In genomic region chr1:17466359-17466758, GRCh38 we compare ENCODE assay signal across 19 cellular contexts. TPM values are rescaled to one million over a fixed set of nuclear protein-coding genes. Genes with fewer than 3 reads are reported as not detected.
DNase-seq lines count a peak whose midpoint lies in the region; ATAC-seq and TF ChIP-seq lines count a peak whose summit lies in the region.
"Had no signal": no experiment of that assay in that cellular context is flagged by ENCODE, and none has a peak within 500 bp of the region (broad histone marks: within the 10 kb centered on the region; RNA-seq: fewer than 3 reads in every experiment).

No MANE protein-coding gene starts in this region.

- peaks cover 23% of the 10 kb centered on the region for H3K4me1 ChIP-seq in GM23338 (ENCODE audit: insufficient read depth)
- H3K4me1 ChIP-seq in endodermal cell (ENCODE audit: control insufficient read depth, insufficient read depth, low read length), result no peaks in the 10 kb centered on the region
- H3K4me1 ChIP-seq in mucosa of descending colon (ENCODE audit: low read depth), result no peaks in the 10 kb centered on the region
- H3K4me1 ChIP-seq: BLaER1, Caco-2 had no signal

- CTCF ChIA-PET in WTC11 (lab: Charles Lee), result interaction anchor here (1.4 to 4.4 kb wide), 4 partner anchors 10 to 72 kb away, joined by 4 to 32 read pairs (median 4); partner anchors contain the start of gene RCC2

- no peaks in the 10 kb centered on the region for H3K36me3 ChIP-seq in GM23338 (ENCODE audit: insufficient read depth)
- no peaks in the 10 kb centered on the region for H3K36me3 ChIP-seq in endodermal cell (ENCODE audit: control insufficient read depth, insufficient read depth, low read length)
- H3K36me3 ChIP-seq in mucosa of descending colon (ENCODE audit: low read depth), result no peaks in the 10 kb centered on the region
- H3K36me3 ChIP-seq: BLaER1 had no signal

- peak; percentile 5; the same call in 1 of the 3 replicates for ATAC-seq in GM23338
- ATAC-seq in WTC11, result peak; percentile 8; the same call in 1 of the 2 replicates
- ATAC-seq in mucosa of descending colon, result no peak
- no peak for ATAC-seq in naive thymus-derived CD8-positive, alpha-beta T cell
- no peak for ATAC-seq in GM19397 (IDR thresholded peaks at IDR 0.05; ENCODE audit: unreplicated experiment)
- ATAC-seq: CD8-positive, alpha-beta T cell; GM12878; HCT116 had no signal

- H3K79me2 ChIP-seq in GM23338 (replicated peaks; ENCODE audit: insufficient read depth), result no peaks in the 10 kb centered on the region

- H3K27ac ChIP-seq in GM23338 (ENCODE audit: low read depth), result no peak overlapping the region
- H3K27ac ChIP-seq in endodermal cell (ENCODE audit: low read depth, low read length), result no peak overlapping the region
- H3K27ac ChIP-seq: 22Rv1, BLaER1, C4-2B, GM23248 had no signal

- H3K9me2 ChIP-seq in GM23338 (ENCODE audit: insufficient read depth), result no peaks in the 10 kb centered on the region

- no peaks in the 10 kb centered on the region for H4K20me1 ChIP-seq in GM23338 (replicated peaks; ENCODE audit: insufficient read depth)
- H4K20me1 ChIP-seq: BLaER1 had no signal

- no peak overlapping the region for H3K27ac Mint-ChIP-seq in GM23338
- H3K27ac Mint-ChIP-seq in WTC11, result no peak overlapping the region
- H3K27ac Mint-ChIP-seq in endodermal cell, result no peak overlapping the region
- no peak overlapping the region for H3K27ac Mint-ChIP-seq in naive thymus-derived CD8-positive, alpha-beta T cell
- H3K27ac Mint-ChIP-seq: B cell; CD4-positive, CD25-positive, alpha-beta regulatory T cell; CD8-positive, alpha-beta T cell had no signal

- intact Hi-C loops in mucosa of descending colon (cut with DNase I, micrococcal nuclease), result no loop called here

- H3F3A ChIP-seq in GM23338 (replicated peaks; ENCODE audit: low read depth), result peaks cover 5% of the 10 kb centered on the region; the same call in 1 of the 2 replicates

- WGBS in endodermal cell (ENCODE audit: insufficient coverage in 1 of 2, insufficient read length in 1 of 2), 2 experiments, result 78 to 85% methylated on average over 5 to 6 of the region's 6 CpGs

- H3K9me3 Mint-ChIP-seq in GM23338 (peaks cover 3% of the 10 kb centered on the region; the same call in 1 of the 3 replicates), WTC11 (peaks cover 3% of the 10 kb centered on the region; the same call in 1 of the 2 replicates), endodermal cell (no peaks in the 10 kb centered on the region)
- H3K9me3 Mint-ChIP-seq in naive thymus-derived CD8-positive, alpha-beta T cell, result no peaks in the 10 kb centered on the region
- H3K9me3 Mint-ChIP-seq: CD8-positive, alpha-beta T cell had no signal

- no peaks in the 10 kb centered on the region for H3K9me3 ChIP-seq in endodermal cell (ENCODE audit: control insufficient read depth, low read length)
- no peaks in the 10 kb centered on the region for H3K9me3 ChIP-seq in mucosa of descending colon
- H3K9me3 ChIP-seq: BLaER1, Caco-2 had no signal

- POLR2A ChIA-PET in WTC11 (lab: Charles Lee), result no interaction called here
- POLR2A ChIA-PET in naive thymus-derived CD8-positive, alpha-beta T cell (lab: Charles Lee), result no interaction called here

- TF ChIP-seq CTCF in GM23338 (conservative IDR thresholded peaks at IDR 0.05; ENCODE audit: low read depth in 2 of 2), result 0 out of 4 replicates have a peak, but pooled peaks of 1 of the 2 experiments have one; percentile 7
- TF ChIP-seq CTCF in WTC11 (IDR thresholded peaks at IDR 0.05), result no peak
- TF ChIP-seq CTCF in endodermal cell (conservative IDR thresholded peaks at IDR 0.05), result no peak
- no peak for TF ChIP-seq CTCF in mucosa of descending colon (IDR thresholded peaks at IDR 0.05)

- no peak overlapping the region for H3K4me2 ChIP-seq in GM23338
- H3K4me2 ChIP-seq: BLaER1 had no signal

- H3K9ac ChIP-seq in endodermal cell (ENCODE audit: extremely low read depth, low read length, poor library complexity, severe bottlenecking), result no peak overlapping the region
- H3K9ac ChIP-seq: BLaER1, GM23248 had no signal

- no peak overlapping the region for H2AFZ ChIP-seq in GM23338
- H2AFZ ChIP-seq: GM23248 had no signal

- H3K4me3 Mint-ChIP-seq in GM23338 (no peak overlapping the region), WTC11 (no peak overlapping the region), endodermal cell (no peak overlapping the region)
- no peak overlapping the region for H3K4me3 Mint-ChIP-seq in naive thymus-derived CD8-positive, alpha-beta T cell
- H3K4me3 Mint-ChIP-seq: B cell; CD4-positive, CD25-positive, alpha-beta regulatory T cell; CD8-positive, alpha-beta T cell had no signal

- H3K36me3 Mint-ChIP-seq in GM23338 (ENCODE audit: low read depth), result peaks cover 3% of the 10 kb centered on the region; the same call in 2 of the 3 replicates
- no peaks in the 10 kb centered on the region for H3K36me3 Mint-ChIP-seq in WTC11
- no peaks in the 10 kb centered on the region for H3K36me3 Mint-ChIP-seq in endodermal cell (ENCODE audit: low read depth)
- H3K36me3 Mint-ChIP-seq in naive thymus-derived CD8-positive, alpha-beta T cell, result no peaks in the 10 kb centered on the region
- H3K36me3 Mint-ChIP-seq: CD4-positive, CD25-positive, alpha-beta regulatory T cell; CD8-positive, alpha-beta T cell had no signal

- H3K4me1 Mint-ChIP-seq in GM23338 (peaks cover 31% of the 10 kb centered on the region), WTC11 (peaks cover 52% of the 10 kb centered on the region), endodermal cell (peaks cover 8% of the 10 kb centered on the region)
- H3K4me1 Mint-ChIP-seq in naive thymus-derived CD8-positive, alpha-beta T cell, result peaks cover 0 to 2% (median 1%) of the 10 kb centered on the region in 4 donors
- H3K4me1 Mint-ChIP-seq: B cell; CD4-positive, CD25-positive, alpha-beta regulatory T cell had no signal

- H3K27me3 ChIP-seq in GM23338 (ENCODE audit: insufficient read depth) (no peaks in the 10 kb centered on the region), endodermal cell (ENCODE audit: control insufficient read depth, insufficient read depth, low read length, poor library complexity, severe bottlenecking) (no peaks in the 10 kb centered on the region)
- H3K27me3 ChIP-seq: BLaER1 had no signal

- H3K4me3 ChIP-seq in GM23338 (no peak overlapping the region), endodermal cell (ENCODE audit: low read length) (no peak overlapping the region), mucosa of descending colon (no peak overlapping the region)
- H3K4me3 ChIP-seq: BLaER1, GM12878, GM23248 had no signal

- peak; percentile 63 for DNase-seq in GM23338 (ENCODE audit: low spot score)
- peak; percentile 36 for DNase-seq in WTC11 (ENCODE audit: low spot score)
- peak; percentile 67 for DNase-seq in endodermal cell
- DNase-seq in iPS-NIHi7 (ENCODE audit: extremely low spot score), result peak; percentile 38
- no peak for DNase-seq in mucosa of descending colon
- DNase-seq in naive thymus-derived CD8-positive, alpha-beta T cell, result no peak
- DNase-seq: Caco-2; CD4-positive, CD25-positive, alpha-beta regulatory T cell; CD8-positive, alpha-beta T cell; DMS153; DND-41; GM23248 had no signal

- H3K27me3 Mint-ChIP-seq in GM23338 (ENCODE audit: insufficient read depth, low read depth, poor library complexity) (peaks cover 11% of the 10 kb centered on the region), WTC11 (ENCODE audit: low read depth) (peaks cover 30% of the 10 kb centered on the region), endodermal cell (ENCODE audit: insufficient read depth) (no peaks in the 10 kb centered on the region)
- peaks cover 0 to 7% (median 3%) of the 10 kb centered on the region in 5 donors for H3K27me3 Mint-ChIP-seq in naive thymus-derived CD8-positive, alpha-beta T cell

TF ChIP-seq in GM23338, 12 proteins besides CTCF, POLR2A, EP300 and RAD21 (continues in another document):
- no peak for TF ChIP-seq ZNF114 (CRISPR knock-in tag; IDR thresholded peaks at IDR 0.05)
- no peak for TF ChIP-seq STAT1 (IDR thresholded peaks at IDR 0.05; ENCODE audit: unreplicated experiment)
- TF ChIP-seq POLR2AphosphoS5 (IDR thresholded peaks at IDR 0.05; ENCODE audit: low read depth), result no peak
- TF ChIP-seq ETS1 (IDR thresholded peaks at IDR 0.05), result no peak

TF ChIP-seq in WTC11, 78 proteins besides CTCF, POLR2A, EP300 and RAD21 (continues in another document):
- TF ChIP-seq JUN (CRISPR knock-in tag; IDR thresholded peaks at IDR 0.05), result no peak
- TF ChIP-seq USF2 (CRISPR knock-in tag; IDR thresholded peaks at IDR 0.05), result no peak
- no peak for TF ChIP-seq ESRRA (CRISPR knock-in tag; IDR thresholded peaks at IDR 0.05; ENCODE audit: borderline replicate concordance)
- no peak for TF ChIP-seq TP53 (CRISPR knock-in tag; IDR thresholded peaks at IDR 0.05)
- TF ChIP-seq ETV6 (CRISPR knock-in tag; IDR thresholded peaks at IDR 0.05), result no peak
- TF ChIP-seq GABPB1 (CRISPR knock-in tag; IDR thresholded peaks at IDR 0.05), result no peak
- TF ChIP-seq ATF2 (CRISPR knock-in tag; IDR thresholded peaks at IDR 0.05; ENCODE audit: borderline replicate concordance, low read depth), result no peak

RNA-seq across cellular contexts. Expression of gene RCC2, which starts 26.9 kb away (rescaled TPM):
- 367 and 386 TPM in 2 replicates for total RNA-seq in GM23338 (2014; rRNA removed; shearing (Covaris generic))
- polyA plus RNA-seq in GM23338 (2016; fragmentation: Nextera tagmentation; extraction: Ambion mirVana), result 97.1 and 99.3 TPM in 2 replicates
- total RNA-seq in WTC11 (2021), result 377 to 407 TPM (median 395 TPM) in 3 replicates
- total RNA-seq in endodermal cell, result 100 to 1,000 TPM; 240 to 325 TPM
- polyA plus RNA-seq in endodermal cell (2013, experiment 1 of 2), result 136 TPM
- polyA plus RNA-seq in endodermal cell (2013, experiment 2 of 2), result 129 TPM
- total RNA-seq in mucosa of descending colon, result 10 to 100 TPM; 47.1 to 73.3 (median 55.1) TPM
- total RNA-seq in naive thymus-derived CD8-positive, alpha-beta T cell, result 10 to 100 TPM; 60.9 to 61.9 TPM
- 10 to 100 TPM; 20.8 to 37.5 (median 26.0) TPM for polyA plus RNA-seq in naive thymus-derived CD8-positive, alpha-beta T cell

Comparison
In these comparisons a context has a peak if more than half of its experiments do, and no peak if none do; other contexts are left out.
1. ATAC-seq: peak in GM23338 (single experiment) and WTC11 (single experiment); none in mucosa of descending colon (single experiment), naive thymus-derived CD8-positive, alpha-beta T cell (0 of 2) and GM19397 (single experiment).
2. DNase-seq: peak in GM23338 (single experiment), WTC11 (single experiment), endodermal cell (single experiment) and iPS-NIHi7 (single experiment); none in mucosa of descending colon (0 of 3) and naive thymus-derived CD8-positive, alpha-beta T cell (0 of 10).